Comparison of ENCODE assay signal across 1 cellular context in genomic region chr12:45727301-45727993, GRCh38.
A peak's percentile ranks its signal among the peaks of the same experiment; 100 is the strongest.
TF ChIP-seq lines count a peak whose summit lies in the region.

No MANE protein-coding gene starts in this region.

TF ChIP-seq in HepG2, 621 proteins besides CTCF, POLR2A, EP300 and RAD21 (continued from another document and continues in another):
- no peak for TF ChIP-seq ZNF724P (CRISPR knock-in tag; IDR thresholded peaks at IDR 0.05; ENCODE audit: borderline replicate concordance)
- TF ChIP-seq HDAC2 (CRISPR knock-in tag; IDR thresholded peaks at IDR 0.05), result peak; percentile 79
- peak; percentile 81 for TF ChIP-seq ZNF574 (CRISPR knock-in tag; IDR thresholded peaks at IDR 0.05)
- peak; percentile 76 for TF ChIP-seq ZFY (CRISPR knock-in tag; IDR thresholded peaks at IDR 0.05)
- peak; percentile 97 for TF ChIP-seq ZBTB2 (CRISPR knock-in tag; IDR thresholded peaks at IDR 0.05; ENCODE audit: low read depth)
- peak; percentile 57 for TF ChIP-seq MAX (IDR thresholded peaks at IDR 0.05)
- TF ChIP-seq KDM5A (IDR thresholded peaks at IDR 0.05; ENCODE audit: borderline replicate concordance, low read length), result peak; percentile 67; the same call in 1 of the 2 replicates
- TF ChIP-seq HNF1B (CRISPR knock-in tag; IDR thresholded peaks at IDR 0.05), result peak; percentile 83
- no peak for TF ChIP-seq ZNF564 (CRISPR knock-in tag; IDR thresholded peaks at IDR 0.05)
- 0 out of 2 replicates have a peak, but pooled peaks have one; percentile 10 for TF ChIP-seq NFAT5 (CRISPR knock-in tag; IDR thresholded peaks at IDR 0.05)
- peak; percentile 90 for TF ChIP-seq SP5 (CRISPR knock-in tag; IDR thresholded peaks at IDR 0.05; ENCODE audit: borderline replicate concordance, low read depth)
- no peak; the same call in 1 of the 2 replicates for TF ChIP-seq MIXL1 (CRISPR knock-in tag; IDR thresholded peaks at IDR 0.05)
- TF ChIP-seq PAWR (CRISPR knock-in tag; IDR thresholded peaks at IDR 0.05; ENCODE audit: borderline replicate concordance), result no peak
- TF ChIP-seq BCL6 (CRISPR knock-in tag; IDR thresholded peaks at IDR 0.05), result peak; percentile 98
- TF ChIP-seq ETV6 (CRISPR knock-in tag; conservative IDR thresholded peaks at IDR 0.05), result 0 out of 2 replicates have a peak, but pooled peaks have one; percentile 25
- TF ChIP-seq RNF2 (conservative IDR thresholded peaks at IDR 0.05; ENCODE audit: low read depth), result no peak
- TF ChIP-seq ZBTB14 (CRISPR knock-in tag; IDR thresholded peaks at IDR 0.05), result no peak; the same call in 1 of the 2 replicates
- TF ChIP-seq SMYD3 (CRISPR knock-in tag; IDR thresholded peaks at IDR 0.05), result no peak
- TF ChIP-seq TEF (CRISPR knock-in tag; IDR thresholded peaks at IDR 0.05), result peak; percentile 88
- no peak for TF ChIP-seq ZC3H13 (CRISPR knock-in tag; IDR thresholded peaks at IDR 0.05)
- TF ChIP-seq SMARCC2 (IDR thresholded peaks at IDR 0.05), result no peak
- no peak for TF ChIP-seq PRMT3 (CRISPR knock-in tag; IDR thresholded peaks at IDR 0.05; ENCODE audit: borderline replicate concordance, low read depth)
- TF ChIP-seq CCDC6 (CRISPR knock-in tag; IDR thresholded peaks at IDR 0.05), result peak; percentile 75; the same call in 1 of the 2 replicates
- TF ChIP-seq ZNF781 (CRISPR knock-in tag; IDR thresholded peaks at IDR 0.05; ENCODE audit: borderline replicate concordance, not compliant biosample characterization), result peak; percentile 24
- TF ChIP-seq TERF1 (CRISPR knock-in tag; IDR thresholded peaks at IDR 0.05), result no peak
- peak; percentile 62 for TF ChIP-seq IRF2 (CRISPR knock-in tag; IDR thresholded peaks at IDR 0.05)
- TF ChIP-seq CREM (IDR thresholded peaks at IDR 0.05), result peak; percentile 44
- TF ChIP-seq CREM (CRISPR knock-in tag; IDR thresholded peaks at IDR 0.05), result no peak
- TF ChIP-seq GABPA (IDR thresholded peaks at IDR 0.05; ENCODE audit: low read depth, low read length), result peak; percentile 26; the same call in 1 of the 2 replicates
- peak; percentile 68; the same call in 1 of the 2 replicates for TF ChIP-seq GABPA (CRISPR knock-in tag; IDR thresholded peaks at IDR 0.05; ENCODE audit: low read depth)
- TF ChIP-seq HNF4A (CRISPR knock-in tag; IDR thresholded peaks at IDR 0.05), result peak; percentile 39; the same call in 1 of the 2 replicates
- peak; percentile 82 for TF ChIP-seq HDAC1 (CRISPR knock-in tag; IDR thresholded peaks at IDR 0.05)
- peak; percentile 85 for TF ChIP-seq TBL1XR1 (IDR thresholded peaks at IDR 0.05; ENCODE audit: borderline replicate concordance, low read length, partially characterized antibody)
- TF ChIP-seq ZNF275 (CRISPR knock-in tag; IDR thresholded peaks at IDR 0.05; ENCODE audit: borderline replicate concordance), result 0 out of 2 replicates have a peak, but pooled peaks have one; percentile 75
- peak; percentile 87 for TF ChIP-seq ZNF607 (CRISPR knock-in tag; IDR thresholded peaks at IDR 0.05; ENCODE audit: borderline replicate concordance)
- no peak for TF ChIP-seq REL (CRISPR knock-in tag; conservative IDR thresholded peaks at IDR 0.05)
- no peak for TF ChIP-seq MTERF4 (CRISPR knock-in tag; IDR thresholded peaks at IDR 0.05)
- TF ChIP-seq AGO1 (IDR thresholded peaks at IDR 0.05; ENCODE audit: low read depth, low read length, poor library complexity, severe bottlenecking), result peak; percentile 74
- TF ChIP-seq CC2D1A (CRISPR knock-in tag; IDR thresholded peaks at IDR 0.05), result no peak
- TF ChIP-seq DBP (CRISPR knock-in tag; IDR thresholded peaks at IDR 0.05; ENCODE audit: not compliant biosample characterization), result peak; percentile 29
- no peak for TF ChIP-seq GZF1 (CRISPR knock-in tag; IDR thresholded peaks at IDR 0.05)
- TF ChIP-seq ZSCAN30 (CRISPR knock-in tag; IDR thresholded peaks at IDR 0.05), result no peak
- no peak for TF ChIP-seq SP2 (CRISPR knock-in tag; IDR thresholded peaks at IDR 0.05)
- TF ChIP-seq HINFP (CRISPR knock-in tag; IDR thresholded peaks at IDR 0.05; ENCODE audit: low read depth), result no peak
